Comparison of ENCODE assay signal across 28 cellular contexts in the genomic region with DNA sequence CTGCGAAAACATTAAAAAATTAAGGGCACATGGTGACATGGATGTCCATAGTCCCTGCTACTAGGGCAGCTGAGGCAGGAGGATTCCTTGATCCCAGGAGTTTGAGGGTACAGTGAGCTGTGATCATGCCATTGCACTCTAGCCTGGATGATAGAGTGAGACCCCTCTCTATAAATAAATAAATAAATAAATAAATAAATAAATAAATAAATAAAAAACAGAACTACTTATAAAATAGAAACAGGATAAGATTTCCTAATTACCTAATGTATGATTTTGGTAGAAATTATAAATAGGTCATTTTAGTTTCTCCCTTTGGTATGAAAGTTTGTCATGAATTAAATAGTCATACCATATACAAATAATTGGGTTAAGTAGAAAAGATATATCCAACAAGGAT.
"Had no signal": no experiment of that assay in that cellular context is flagged by ENCODE, and none has a peak within 500 bp of the region (broad histone marks: within the 10 kb centered on the region; RNA-seq: fewer than 3 reads in every experiment).

No MANE protein-coding gene starts in this region.

- H3K27ac ChIP-seq: colonic mucosa, coronary artery, dorsolateral prefrontal cortex, epithelial cell of prostate, esophagus muscularis mucosa, esophagus squamous epithelium, foreskin keratinocyte, gastrocnemius medialis, gastroesophageal sphincter, heart left ventricle, heart right ventricle had no signal

- H3K9me3 ChIP-seq: colonic mucosa, esophagus squamous epithelium, gastrocnemius medialis had no signal

- DNase-seq: colonic mucosa; cortex of kidney; dermis blood vessel endothelial cell; dorsolateral prefrontal cortex; effector CD4-positive, alpha-beta T cell; effector CD8-positive, alpha-beta T cell; effector memory CD4-positive, alpha-beta T cell; effector memory CD8-positive, alpha-beta T cell; endodermal cell; erythroblast; esophagus squamous epithelium; foreskin fibroblast; foreskin keratinocyte; foreskin melanocyte; gastrocnemius medialis; glutamatergic neuron; head of caudate nucleus; heart left ventricle; heart right ventricle had no signal

- ATAC-seq: effector memory CD8-positive, alpha-beta T cell; esophagus mucosa; foreskin keratinocyte; gastrocnemius medialis; gastroesophageal sphincter; heart left ventricle; heart right ventricle had no signal

- H3K4me3 ChIP-seq: colonic mucosa, coronary artery, dorsolateral prefrontal cortex, esophagus muscularis mucosa, esophagus squamous epithelium, gastrocnemius medialis, gastroesophageal sphincter, heart left ventricle, heart right ventricle had no signal

- H3K4me1 ChIP-seq: colonic mucosa, esophagus muscularis mucosa, esophagus squamous epithelium, foreskin keratinocyte, gastrocnemius medialis, gastroesophageal sphincter, heart left ventricle, heart right ventricle had no signal

- H3K36me3 ChIP-seq: colonic mucosa, esophagus muscularis mucosa, esophagus squamous epithelium, gastrocnemius medialis, gastroesophageal sphincter, heart left ventricle, heart right ventricle had no signal

- FAIRE-seq: colon, endometrium, endothelial cell of umbilical vein, frontal cortex had no signal
